28 cellular contexts compared by ENCODE assay signal in the genomic region with DNA sequence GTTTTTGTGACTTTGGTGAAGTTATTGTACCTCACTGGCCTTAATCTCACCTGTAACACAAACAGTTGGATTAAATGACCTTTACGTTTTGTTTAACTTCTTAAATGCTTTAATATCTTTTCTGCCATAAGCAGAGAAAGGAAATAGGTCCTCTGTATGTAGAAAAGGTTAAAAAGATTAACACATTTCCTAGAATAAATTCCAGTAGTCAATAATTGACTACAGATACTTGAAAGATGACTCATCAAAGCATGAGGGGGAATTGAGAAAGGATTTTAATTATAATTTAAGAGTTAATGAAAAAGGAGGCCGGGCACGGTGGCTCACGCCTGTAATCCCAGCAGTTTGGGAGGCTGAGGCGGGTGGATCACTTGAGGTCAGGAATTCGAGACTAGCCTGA.
"Had no signal": no experiment of that assay in that cellular context is flagged by ENCODE, and none has a peak within 500 bp of the region (broad histone marks: within the 10 kb centered on the region; RNA-seq: fewer than 3 reads in every experiment).

No MANE protein-coding gene starts in this region.

- H3K27me3 ChIP-seq: MG63, SJSA1 had no signal

- ATAC-seq: activated T-cell treated with anti-CD3 and anti-CD28 coated beads, Interleukin-2, amount 50 U/mL, for 4 hours; activated T-helper 17 cell treated with anti-CD3 and anti-CD28 coated beads, Interleukin-2, amount 50 U/mL, for 72 hours; PC-3; SK-N-SH treated with all-trans-retinoic acid at 6 μM for 48 hours; WTC11 had no signal

- H3K4me3 ChIP-seq: MG63, SJSA1 had no signal

- DNase-seq: activated CD4-positive, alpha-beta memory T cell treated with anti-CD3 and anti-CD28 coated beads for 36 hours; activated CD4-positive, alpha-beta T cell treated with anti-CD3 and anti-CD28 coated beads, Interleukin-2, amount 10 ng/mL, durations not matched to agents 7 days and 5 days; activated CD4-positive, CD25-positive, alpha-beta regulatory T cell treated with anti-CD3 and anti-CD28 coated beads, Interleukin-2, amount 50 U/mL, for 72 hours; activated CD8-positive, alpha-beta memory T cell treated with anti-CD3 and anti-CD28 coated beads for 24 hours; activated gamma-delta T cell; activated naive CD4-positive, alpha-beta T cell treated with anti-CD3 and anti-CD28 coated beads for 36 hours; activated T-cell treated with anti-CD3 and anti-CD28 coated beads, Interleukin-2, amount 50 U/mL, for 4 hours; amygdala; MG63; MV-4-11; NCI-H1092 treated with DMSO at 0.1 percent for 48 hours; NCI-H1417 treated with DMSO at 0.1 percent for 48 hours; NCI-H1694; NCI-H2029; NCI-H2107; NCI-H2171 treated with DMSO at 0.1 percent for 48 hours; NCI-H345; NCI-H510A; NCI-H69; NK-92 treated with Interleukin-12 subunit alpha and Interleukin-12 subunit beta, amount 100 ng/mL, for 24 hours; PC-3; SHP77; SW 1271; T-helper 9 cell had no signal

- H3K9me3 ChIP-seq: MG63, SJSA1 had no signal

- H3K27ac ChIP-seq: SJSA1 had no signal

- H3K4me1 ChIP-seq: SJSA1 had no signal
